In genomic region chr1:65791396-65791795, GRCh38 we compare ENCODE assay signal across 18 cellular contexts. TPM values are rescaled to one million over a fixed set of nuclear protein-coding genes. Genes with fewer than 3 reads are reported as not detected.
A peak's percentile ranks its signal among the peaks of the same experiment; 100 is the strongest.
DNase-seq lines count a peak whose midpoint lies in the region; ATAC-seq, FAIRE-seq and TF ChIP-seq lines count a peak whose summit lies in the region.
"Had no signal": no experiment of that assay in that cellular context is flagged by ENCODE, and none has a peak within 500 bp of the region (broad histone marks: within the 10 kb centered on the region; RNA-seq: fewer than 3 reads in every experiment).

No MANE protein-coding gene starts in this region.

- no peak for TF ChIP-seq EP300 in HepG2 (IDR thresholded peaks at IDR 0.05; ENCODE audit: low read depth in 2 of 2, low read length in 2 of 2)
- TF ChIP-seq EP300 in HepG2 (CRISPR knock-in tag; IDR thresholded peaks at IDR 0.05; ENCODE audit: borderline replicate concordance) = no peak

- no peak for TF ChIP-seq POLR2A in HepG2 (IDR thresholded peaks at IDR 0.05; ENCODE audit: insufficient read depth in 1 of 2, low read depth in 2 of 2, low read length in 2 of 2)

- intact Hi-C loops in Right ventricle myocardium inferior (cut with DNase I) = no loop called here
- intact Hi-C loops in left ventricle myocardium inferior (cut with micrococcal nuclease) = no loop called here
- intact Hi-C loops in HepG2 (cut with micrococcal nuclease; ENCODE audit: unreplicated experiment) = no loop called here

- DNase-seq in Right ventricle myocardium inferior (ENCODE audit: missing footprints) = no peak
- no peak for DNase-seq in left ventricle myocardium inferior
- DNase-seq in amniotic epithelial cell (ENCODE audit: low read depth) = peak; percentile 77
- no peak for DNase-seq in HepG2 (ENCODE audit: low spot score)
- DNase-seq in T-helper 9 cell = no peak
- no peak for DNase-seq in stimulated activated effector memory CD8-positive, alpha-beta T cell treated with anti-CD3 and anti-CD28 coated beads, Interleukin-12 subunit alpha, Interleukin-12 subunit beta, amount 100 ng/mL, for 72 hours (ENCODE audit: low spot score in 2 of 2)
- no peak for DNase-seq in ureter (ENCODE audit: low spot score)
- DNase-seq: COR-L47; effector CD8-positive, alpha-beta T cell; gastrocnemius medialis; HFFc6; NCI-H1930; ovary; T-helper 17 cell had no signal

- no peaks in the 10 kb centered on the region for H3K79me2 ChIP-seq in HepG2 (ENCODE audit: insufficient read depth, low read length)

- no peaks in the 10 kb centered on the region for H3K4me1 Mint-ChIP-seq in stimulated activated effector memory CD8-positive, alpha-beta T cell treated with anti-CD3 and anti-CD28 coated beads, Interleukin-12 subunit alpha, Interleukin-12 subunit beta, amount 100 ng/mL, for 72 hours
- H3K4me1 Mint-ChIP-seq: activated naive CD4-positive, alpha-beta T cell treated with anti-CD3 and anti-CD28 coated beads, Interleukin-2, amount 50 U/mL, for 24 hours had no signal

- H3K9me3 Mint-ChIP-seq in stimulated activated effector memory CD8-positive, alpha-beta T cell treated with anti-CD3 and anti-CD28 coated beads, Interleukin-12 subunit alpha, Interleukin-12 subunit beta, amount 100 ng/mL, for 72 hours = peaks cover 6% of the 10 kb centered on the region

- H3K4me1 ChIP-seq in left ventricle myocardium inferior (peaks cover 15% of the 10 kb centered on the region), HepG2 (ENCODE audit: insufficient read depth, low read length) (no peaks in the 10 kb centered on the region)
- H3K4me1 ChIP-seq: gastrocnemius medialis had no signal

- in situ Hi-C loops in HepG2 (cut with HindIII; ENCODE audit: extremely low pct_ligation_motif_present, low pct_unique_long_range_greater_than_20kb) = no loop called here

- WGBS in HepG2 (ENCODE audit: low lambda C conversion rate) = 0% methylated on average over 4 of the region's 4 CpGs

- H3K4me2 ChIP-seq in HepG2 (ENCODE audit: low read depth, low read length) = no peak overlapping the region

- H3K27ac Mint-ChIP-seq in stimulated activated effector memory CD8-positive, alpha-beta T cell treated with anti-CD3 and anti-CD28 coated beads, Interleukin-12 subunit alpha, Interleukin-12 subunit beta, amount 100 ng/mL, for 72 hours = no peak overlapping the region
- H3K27ac Mint-ChIP-seq: HFFc6, T-helper 17 cell had no signal

- no peak overlapping the region for H3K9ac ChIP-seq in HepG2 (ENCODE audit: insufficient read depth, low read depth, low read length)

- H3K36me3 Mint-ChIP-seq in stimulated activated effector memory CD8-positive, alpha-beta T cell treated with anti-CD3 and anti-CD28 coated beads, Interleukin-12 subunit alpha, Interleukin-12 subunit beta, amount 100 ng/mL, for 72 hours = no peaks in the 10 kb centered on the region

- no peaks in the 10 kb centered on the region for H4K20me1 ChIP-seq in HepG2 (ENCODE audit: insufficient read depth, low read length)

- no TSS peak for BruUV-seq in HepG2 (replicated peaks; lab: Mats Ljungman, UMichigan)

- FAIRE-seq in HepG2 (lab: Jason Lieb, UNC) = no peak
- FAIRE-seq: A204.1, G401.6 had no signal

- no peak overlapping the region for H2AFZ ChIP-seq in HepG2 (ENCODE audit: low read length)

- H3K36me3 ChIP-seq in left ventricle myocardium inferior (no peaks in the 10 kb centered on the region), HepG2 (replicated peaks in 1 of 2; ENCODE audit: control insufficient read depth in 1 of 2, insufficient read depth in 2 of 2, low read length in 2 of 2) (no peaks in the 10 kb centered on the region)
- H3K36me3 ChIP-seq: gastrocnemius medialis, ovary had no signal

- H3K4me3 ChIP-seq in left ventricle myocardium inferior = no peak overlapping the region
- H3K4me3 ChIP-seq in HepG2 (replicated peaks in 1 of 3; ENCODE audit: insufficient read depth in 1 of 3, low read depth in 2 of 3, low read length in 3 of 3) = no peak overlapping the region
- H3K4me3 ChIP-seq: gastrocnemius medialis, ovary had no signal

- ATAC-seq in Right ventricle myocardium inferior (peak; percentile 28), HepG2 (no peak), GM21390 (IDR thresholded peaks at IDR 0.05; ENCODE audit: unreplicated experiment) (no peak)
- no peak for ATAC-seq in stimulated activated effector memory CD8-positive, alpha-beta T cell treated with anti-CD3 and anti-CD28 coated beads, Interleukin-12 subunit alpha, Interleukin-12 subunit beta, amount 100 ng/mL, for 72 hours
- ATAC-seq: gastrocnemius medialis, T-helper 17 cell had no signal

- H3K9me3 ChIP-seq in left ventricle myocardium inferior (replicated peaks) (peaks cover 32% of the 10 kb centered on the region), HepG2 (ENCODE audit: low read length) (peaks cover 14% of the 10 kb centered on the region)
- H3K9me3 ChIP-seq: gastrocnemius medialis, ovary had no signal

- H3K4me3 Mint-ChIP-seq in stimulated activated effector memory CD8-positive, alpha-beta T cell treated with anti-CD3 and anti-CD28 coated beads, Interleukin-12 subunit alpha, Interleukin-12 subunit beta, amount 100 ng/mL, for 72 hours = no peak overlapping the region
- H3K4me3 Mint-ChIP-seq: activated naive CD4-positive, alpha-beta T cell treated with anti-CD3 and anti-CD28 coated beads, Interleukin-2, amount 50 U/mL, for 24 hours; T-helper 17 cell had no signal

- no peak for TF ChIP-seq RAD21 in HepG2 (CRISPR knock-in tag; IDR thresholded peaks at IDR 0.05)

- POLR2A ChIA-PET in HepG2 (lab: Yijun Ruan, JAX) = no interaction called here

- TF ChIP-seq CTCF in left ventricle myocardium inferior (IDR thresholded peaks at IDR 0.05; ENCODE audit: borderline replicate concordance) (no peak), HepG2 (CRISPR knock-in tag; IDR thresholded peaks at IDR 0.05) (no peak)

- H3K27ac ChIP-seq in left ventricle myocardium inferior (replicated peaks) (no peak overlapping the region), HepG2 (ENCODE audit: extremely low read length, insufficient read depth, low read length) (no peak overlapping the region)
- H3K27ac ChIP-seq: gastrocnemius medialis, ovary had no signal

- CTCF ChIA-PET in HepG2 (lab: Yijun Ruan, JAX; ENCODE audit: low intra/inter-chr PET ratio, low total read pairs) = no interaction called here

- H3K27me3 ChIP-seq in left ventricle myocardium inferior (ENCODE audit: low read depth) (peaks cover 56% of the 10 kb centered on the region), HepG2 (ENCODE audit: control insufficient read depth in 1 of 2, insufficient read depth in 2 of 2, low read length in 2 of 2) (no peaks in the 10 kb centered on the region; a peak in 2 of 5 replicates)
- H3K27me3 ChIP-seq: ovary had no signal

TF ChIP-seq in HepG2, 621 proteins besides CTCF, POLR2A, EP300 and RAD21:
- 0 out of 2 replicates have a peak, but pooled peaks have one; percentile 17 for TF ChIP-seq CEBPB (IDR thresholded peaks at IDR 0.05; ENCODE audit: borderline replicate concordance, low read depth, low read length)
- no peak for TF ChIP-seq PTBP1 (IDR thresholded peaks at IDR 0.05; ENCODE audit: low read depth, low read length, poor library complexity, severe bottlenecking)
- TF ChIP-seq NCOA2 (CRISPR knock-in tag; IDR thresholded peaks at IDR 0.05) = no peak

RNA-seq across cellular contexts. Expression of gene PDE4B, which starts 1.3 kb away (rescaled TPM):
- total RNA-seq in Right ventricle myocardium inferior (12.0 TPM), left ventricle myocardium inferior (3.5 TPM), HepG2 (2016; rRNA removed; fragmentation: Illumina TruSeq; extraction: Trizol) (not detected in 2 replicates), ureter (9.5 TPM)
- not detected in 2 replicates for total RNA-seq in HepG2 (2016; cell fraction: cytosol; rRNA removed; fragmentation: Illumina TruSeq; extraction: Trizol; ENCODE audit: low read depth)
- total RNA-seq in HepG2 (2016; cell fraction: insoluble cytoplasmic fraction; rRNA removed; fragmentation: Illumina TruSeq; extraction: Trizol) = not detected in 2 replicates
- total RNA-seq in HepG2 (2016; cell fraction: membrane; rRNA removed; fragmentation: Illumina TruSeq; extraction: Trizol) = not detected in 2 replicates
- total RNA-seq in HepG2 (2016; cell fraction: nucleus; rRNA removed; fragmentation: Illumina TruSeq; extraction: Trizol) = not detected in 2 replicates
- polyA plus RNA-seq in HepG2 (2011; rRNA removed) = not detected in 2 replicates
- polyA plus RNA-seq in HepG2 (2011; cell fraction: cytosol; rRNA removed) = not detected in 2 replicates
- polyA plus RNA-seq in HepG2 (2011; cell fraction: nucleus; rRNA removed) = not detected in 2 replicates
- polyA plus RNA-seq in HepG2 (2012) = not detected in 2 replicates
- polyA plus RNA-seq in HepG2 (2016; cell fraction: cytosol; fragmentation: Illumina TruSeq; extraction: Trizol; ENCODE audit: low read depth) = not detected in 2 replicates
- polyA plus RNA-seq in HepG2 (2016; cell fraction: insoluble cytoplasmic fraction; fragmentation: Illumina TruSeq; extraction: Trizol; ENCODE audit: low read depth) = not detected in 2 replicates
- polyA plus RNA-seq in HepG2 (2016; cell fraction: membrane; fragmentation: Illumina TruSeq; extraction: Trizol; ENCODE audit: low read depth) = not detected in 2 replicates
- polyA plus RNA-seq in HepG2 (2016; cell fraction: nucleus; fragmentation: Illumina TruSeq; extraction: Trizol; ENCODE audit: insufficient read depth, low read depth) = not detected in 2 replicates
- polyA minus RNA-seq in HepG2 (2011; rRNA and poly(A)+ RNA removed; ENCODE audit: low replicate concordance) = 0.33 TPM in 1 of 2 replicates, not detected in the other
- not detected in 2 replicates for polyA minus RNA-seq in HepG2 (2011; cell fraction: cytosol; rRNA and poly(A)+ RNA removed)
- not detected in 2 replicates for polyA minus RNA-seq in HepG2 (2011; cell fraction: nucleus; rRNA and poly(A)+ RNA removed)
